In genomic region chr9:297795-298119, GRCh38 we compare ENCODE assay signal across 17 cellular contexts.
DNase-seq lines count a peak whose midpoint lies in the region; ATAC-seq, FAIRE-seq and TF ChIP-seq lines count a peak whose summit lies in the region.
"Had no signal": no experiment of that assay in that cellular context is flagged by ENCODE, and none has a peak within 500 bp of the region (broad histone marks: within the 10 kb centered on the region; RNA-seq: fewer than 3 reads in every experiment).

No MANE protein-coding gene starts in this region.

- no peaks in the 10 kb centered on the region for H3K9me3 Mint-ChIP-seq in CD8-positive, alpha-beta memory T cell
- H3K9me3 Mint-ChIP-seq in activated T-helper 17 cell treated with anti-CD3 and anti-CD28 coated beads, Interleukin-2, amount 50 U/mL, for 72 hours: no peaks in the 10 kb centered on the region
- H3K9me3 Mint-ChIP-seq: activated T-cell treated with anti-CD3 and anti-CD28 coated beads, Interleukin-2, amount 50 U/mL, for 4 hours; T-helper 1 cell treated with Interleukin-12 subunit alpha and Interleukin-12 subunit beta and Interleukin-4 antibody, amounts not matched to agents 30 μg/mL and 1 μg/mL, for 36 hours had no signal

- FAIRE-seq in keratinocyte (lab: Jason Lieb, UNC): no peak
- FAIRE-seq: urothelium cell line had no signal

- peak overlapping the region; percentile 95 for H3K27ac ChIP-seq in 22Rv1
- H3K27ac ChIP-seq in CD8-positive, alpha-beta memory T cell (ENCODE audit: low read depth, low read length): no peak overlapping the region
- H3K27ac ChIP-seq in keratinocyte (ENCODE audit: control insufficient read depth, insufficient read depth, low read length): no peak overlapping the region

- H3K9ac ChIP-seq in keratinocyte (ENCODE audit: control insufficient read depth, extremely low read depth, insufficient read depth, low read length): no peak overlapping the region

- peaks cover 48% of the 10 kb centered on the region for H3K36me3 ChIP-seq in CD8-positive, alpha-beta memory T cell (ENCODE audit: insufficient read depth, low read length)
- H3K36me3 ChIP-seq in keratinocyte (ENCODE audit: control insufficient read depth in 2 of 2, extremely low read depth in 1 of 2, insufficient read depth in 2 of 2, low read length in 2 of 2): no peaks in the 10 kb centered on the region

- no peaks in the 10 kb centered on the region for H3K9me3 ChIP-seq in CD8-positive, alpha-beta memory T cell (ENCODE audit: low read length)
- no peaks in the 10 kb centered on the region for H3K9me3 ChIP-seq in keratinocyte (ENCODE audit: control insufficient read depth, low read depth, low read length)
- H3K9me3 ChIP-seq: heart left ventricle had no signal

- DNase-seq in CD8-positive, alpha-beta memory T cell: no peak
- DNase-seq in keratinocyte (ENCODE audit: low read depth, low spot score) (no peak), cortex of kidney (lab: John Stamatoyannopoulos, UW) (no peak), hypothalamus (lab: John Stamatoyannopoulos, UW) (no peak)
- DNase-seq: activated CD4-positive, CD25-positive, alpha-beta regulatory T cell treated with anti-CD3 and anti-CD28 coated beads, Interleukin-2, amount 50 U/mL, for 72 hours; activated T-cell treated with anti-CD3 and anti-CD28 coated beads, Interleukin-2, amount 50 U/mL, for 4 hours; DMS 273 treated with DMSO at 0.1 percent for 48 hours; IMR-90; islet precursor cell; NCI-H2107 had no signal

- H3K79me2 ChIP-seq in keratinocyte (ENCODE audit: control insufficient read depth, insufficient read depth, low read length): no peaks in the 10 kb centered on the region

- H3K4me2 ChIP-seq in keratinocyte (ENCODE audit: control insufficient read depth, extremely low read depth, insufficient read depth, low read depth, low read length): peak overlapping the region; percentile 30

- H3K4me1 ChIP-seq in CD8-positive, alpha-beta memory T cell (ENCODE audit: insufficient read depth, low read length): peaks cover 8% of the 10 kb centered on the region
- H3K4me1 ChIP-seq in keratinocyte (ENCODE audit: control insufficient read depth, extremely low read depth, insufficient read depth, low read length): peaks cover 12% of the 10 kb centered on the region

- no peak overlapping the region for H2AFZ ChIP-seq in keratinocyte (ENCODE audit: control insufficient read depth, low read length)

- CTCF ChIA-PET in CD8-positive, alpha-beta memory T cell (lab: Charles Lee): no interaction called here

- peaks cover 8 to 91% (median 27%) of the 10 kb centered on the region in 3 donors for H3K36me3 Mint-ChIP-seq in CD8-positive, alpha-beta memory T cell
- H3K36me3 Mint-ChIP-seq in activated T-helper 17 cell treated with anti-CD3 and anti-CD28 coated beads, Interleukin-2, amount 50 U/mL, for 72 hours (ENCODE audit: low read depth): peaks cover 95% of the 10 kb centered on the region

- peaks cover 49 to 71% (median 70%) of the 10 kb centered on the region in 3 donors for H3K4me1 Mint-ChIP-seq in CD8-positive, alpha-beta memory T cell
- peaks cover 36% of the 10 kb centered on the region for H3K4me1 Mint-ChIP-seq in activated T-helper 17 cell treated with anti-CD3 and anti-CD28 coated beads, Interleukin-2, amount 50 U/mL, for 72 hours

- H3K27me3 ChIP-seq in CD8-positive, alpha-beta memory T cell (ENCODE audit: insufficient read depth, low read length, poor library complexity, severe bottlenecking): no peaks in the 10 kb centered on the region
- no peaks in the 10 kb centered on the region for H3K27me3 ChIP-seq in keratinocyte (ENCODE audit: control insufficient read depth, extremely low read depth, insufficient read depth, low read length)

- H3K27ac Mint-ChIP-seq in CD8-positive, alpha-beta memory T cell: peak overlapping the region; percentile 44 to 92 (median 65)
- peak overlapping the region; percentile 51 for H3K27ac Mint-ChIP-seq in activated T-helper 17 cell treated with anti-CD3 and anti-CD28 coated beads, Interleukin-2, amount 50 U/mL, for 72 hours

- POLR2A ChIA-PET in CD8-positive, alpha-beta memory T cell (lab: Charles Lee): no interaction called here

- H4K20me1 ChIP-seq in keratinocyte (ENCODE audit: control insufficient read depth, extremely low read depth, insufficient read depth, low read length): no peaks in the 10 kb centered on the region

- H3K4me3 Mint-ChIP-seq in CD8-positive, alpha-beta memory T cell: no peak overlapping the region
- peak overlapping the region; percentile 17 for H3K4me3 Mint-ChIP-seq in activated T-helper 17 cell treated with anti-CD3 and anti-CD28 coated beads, Interleukin-2, amount 50 U/mL, for 72 hours
- H3K4me3 Mint-ChIP-seq: activated T-cell treated with anti-CD3 and anti-CD28 coated beads, Interleukin-2, amount 50 U/mL, for 4 hours; T-helper 1 cell treated with Interleukin-12 subunit alpha and Interleukin-12 subunit beta and Interleukin-4 antibody, amounts not matched to agents 30 μg/mL and 1 μg/mL, for 36 hours had no signal

- no peaks in the 10 kb centered on the region for H3K9me1 ChIP-seq in keratinocyte (ENCODE audit: control insufficient read depth, extremely low read depth, insufficient read depth, low read length)

- H3K4me3 ChIP-seq in CD8-positive, alpha-beta memory T cell (ENCODE audit: low read length): no peak overlapping the region
- no peak overlapping the region for H3K4me3 ChIP-seq in keratinocyte (ENCODE audit: control insufficient read depth in 2 of 3, extremely low read depth in 1 of 3, insufficient read depth in 2 of 3, low read depth in 1 of 3, low read length in 3 of 3)
- H3K4me3 ChIP-seq: heart left ventricle had no signal

- peaks cover 0 to 2% of the 10 kb centered on the region in 2 donors for H3K27me3 Mint-ChIP-seq in CD8-positive, alpha-beta memory T cell
- no peaks in the 10 kb centered on the region for H3K27me3 Mint-ChIP-seq in activated T-helper 17 cell treated with anti-CD3 and anti-CD28 coated beads, Interleukin-2, amount 50 U/mL, for 72 hours

- ATAC-seq in activated T-helper 17 cell treated with anti-CD3 and anti-CD28 coated beads, Interleukin-2, amount 50 U/mL, for 72 hours (replicated peaks): no peak
- ATAC-seq in HG02763 (IDR thresholded peaks at IDR 0.05; ENCODE audit: unreplicated experiment) (no peak), HG03095 (IDR thresholded peaks at IDR 0.05; ENCODE audit: unreplicated experiment) (no peak)

- dilution Hi-C loops in keratinocyte (cut with MboI; ENCODE audit: extremely low pct_ligation_motif_present, low sequenced_read_pairs): no loop called here

- TF ChIP-seq CTCF in 22Rv1 (IDR thresholded peaks at IDR 0.05): no peak
- no peak for TF ChIP-seq CTCF in keratinocyte (optimal IDR thresholded peaks at IDR 0.05 in 1 of 3, IDR thresholded peaks at IDR 0.05 in 1 of 3, conservative IDR thresholded peaks at IDR 0.05 in 1 of 3; ENCODE audit: extremely low read depth in 1 of 3, insufficient read depth in 2 of 3, low read length in 3 of 3)
